In genomic region chr3:71659758-71660666, GRCh38 we compare ENCODE assay signal across 24 cellular contexts.
DNase-seq lines count a peak whose midpoint lies in the region; ATAC-seq and TF ChIP-seq lines count a peak whose summit lies in the region.
"Had no signal": no experiment of that assay in that cellular context is flagged by ENCODE, and none has a peak within 500 bp of the region (broad histone marks: within the 10 kb centered on the region; RNA-seq: fewer than 3 reads in every experiment).

No MANE protein-coding gene starts in this region.

- POLR2A ChIA-PET in CD8-positive, alpha-beta T cell (lab: Charles Lee): no interaction called here
- POLR2A ChIA-PET in CD4-positive, alpha-beta T cell (lab: Charles Lee): no interaction called here

- H3K4me3 Mint-ChIP-seq in CD8-positive, alpha-beta T cell: no peak overlapping the region
- H3K4me3 Mint-ChIP-seq in nephron progenitor cell: no peak overlapping the region
- no peak overlapping the region for H3K4me3 Mint-ChIP-seq in CD4-positive, alpha-beta T cell
- H3K4me3 Mint-ChIP-seq: activated CD4-positive, alpha-beta memory T cell treated with anti-CD3 and anti-CD28 coated beads, Interleukin-2, amount 10 ng/mL, durations not matched to agents 7 days and 5 days; activated naive CD4-positive, alpha-beta T cell treated with anti-CD3 and anti-CD28 coated beads, Interleukin-2, amount 50 U/mL, for 24 hours; B cell; T-helper 1 cell treated with Interleukin-12 subunit alpha and Interleukin-12 subunit beta and Interleukin-4 antibody, amounts not matched to agents 30 μg/mL and 1 μg/mL, for 36 hours had no signal

- H3K4me2 ChIP-seq in Loucy (ENCODE audit: low read depth, low read length, poor library complexity, severe bottlenecking): peak overlapping the region; percentile 8

- H3K4me1 Mint-ChIP-seq in CD8-positive, alpha-beta T cell (ENCODE audit: low read depth): peaks cover 31% of the 10 kb centered on the region
- H3K4me1 Mint-ChIP-seq in nephron progenitor cell: peaks cover 22% of the 10 kb centered on the region
- H3K4me1 Mint-ChIP-seq in CD4-positive, alpha-beta T cell (ENCODE audit: low read depth): peaks cover 48% of the 10 kb centered on the region
- H3K4me1 Mint-ChIP-seq: B cell had no signal

- TF ChIP-seq EP300 in esophagus muscularis mucosa (IDR thresholded peaks at IDR 0.05): no peak

- no peak overlapping the region for H2AFZ ChIP-seq in Loucy (ENCODE audit: low read length)

- intact Hi-C loops in CD8-positive, alpha-beta T cell (cut with DNase I, micrococcal nuclease): loop anchor here in 1 of 2 experiments (10.0 kb wide), 1 partner anchor 1105 kb away; no protein-coding TSS in a partner anchor
- intact Hi-C loops in esophagus muscularis mucosa (cut with DNase I): loop anchor here (10.0 kb wide), 1 partner anchor 1125 kb away; no protein-coding TSS in a partner anchor
- intact Hi-C loops in right lobe of liver (cut with DNase I): loop anchor here in 1 of 2 donors (10.0 kb wide), 1 partner anchor 1125 kb away; no protein-coding TSS in a partner anchor
- intact Hi-C loops in CD4-positive, alpha-beta T cell (cut with DNase I, micrococcal nuclease): no loop called here

- H3F3A ChIP-seq in Loucy (ENCODE audit: low read depth): no peaks in the 10 kb centered on the region

- TF ChIP-seq POLR2A in esophagus muscularis mucosa (IDR thresholded peaks at IDR 0.05; ENCODE audit: low read depth) (no peak), right lobe of liver (IDR thresholded peaks at IDR 0.05) (no peak)

- no peak for TF ChIP-seq CTCF in CD8-positive, alpha-beta T cell (IDR thresholded peaks at IDR 0.05)
- no peak for TF ChIP-seq CTCF in Loucy (conservative IDR thresholded peaks at IDR 0.05; ENCODE audit: low read length)
- no peak for TF ChIP-seq CTCF in esophagus muscularis mucosa (IDR thresholded peaks at IDR 0.05)
- no peak for TF ChIP-seq CTCF in right lobe of liver (IDR thresholded peaks at IDR 0.05)
- no peak for TF ChIP-seq CTCF in nephron progenitor cell (IDR thresholded peaks at IDR 0.05)
- TF ChIP-seq CTCF in CD4-positive, alpha-beta T cell (IDR thresholded peaks at IDR 0.05): no peak

- no peak for ATAC-seq in CD8-positive, alpha-beta T cell
- ATAC-seq in right lobe of liver (no peak), GM19324 (IDR thresholded peaks at IDR 0.05; ENCODE audit: low FRiP score, unreplicated experiment) (no peak)
- ATAC-seq in CD4-positive, alpha-beta T cell (ENCODE audit: poor library complexity): no peak
- ATAC-seq: K562 had no signal

- peak overlapping the region; percentile 55 for H3K27ac Mint-ChIP-seq in CD8-positive, alpha-beta T cell
- H3K27ac Mint-ChIP-seq in nephron progenitor cell: no peak overlapping the region
- no peak overlapping the region for H3K27ac Mint-ChIP-seq in CD4-positive, alpha-beta T cell
- H3K27ac Mint-ChIP-seq: activated CD4-positive, alpha-beta memory T cell treated with anti-CD3 and anti-CD28 coated beads, Interleukin-2, amount 10 ng/mL, durations not matched to agents 7 days and 5 days; activated naive CD4-positive, alpha-beta T cell treated with anti-CD3 and anti-CD28 coated beads, Interleukin-2, amount 50 U/mL, for 24 hours; B cell; T-helper 1 cell treated with Interleukin-12 subunit alpha and Interleukin-12 subunit beta and Interleukin-4 antibody, amounts not matched to agents 30 μg/mL and 1 μg/mL, for 36 hours had no signal

- H3K27me3 Mint-ChIP-seq in CD8-positive, alpha-beta T cell (ENCODE audit: low read depth): no peaks in the 10 kb centered on the region
- H3K27me3 Mint-ChIP-seq in nephron progenitor cell (ENCODE audit: low read depth, poor library complexity): peaks cover 3% of the 10 kb centered on the region
- no peaks in the 10 kb centered on the region for H3K27me3 Mint-ChIP-seq in CD4-positive, alpha-beta T cell
- H3K27me3 Mint-ChIP-seq: activated CD4-positive, alpha-beta memory T cell treated with anti-CD3 and anti-CD28 coated beads, Interleukin-2, amount 10 ng/mL, durations not matched to agents 7 days and 5 days; activated naive CD4-positive, alpha-beta T cell treated with anti-CD3 and anti-CD28 coated beads, Interleukin-2, amount 50 U/mL, for 24 hours had no signal

- H3K9me3 ChIP-seq in CD8-positive, alpha-beta T cell (ENCODE audit: low read length): no peaks in the 10 kb centered on the region
- H3K9me3 ChIP-seq in Loucy (ENCODE audit: insufficient read depth, low read depth, low read length) (no peaks in the 10 kb centered on the region), esophagus muscularis mucosa (no peaks in the 10 kb centered on the region), right lobe of liver (no peaks in the 10 kb centered on the region)
- H3K9me3 ChIP-seq in CD4-positive, alpha-beta T cell (ENCODE audit: control insufficient read depth, low read length): no peaks in the 10 kb centered on the region
- H3K9me3 ChIP-seq: esophagus squamous epithelium, testis had no signal

- no peaks in the 10 kb centered on the region for H3K9me3 Mint-ChIP-seq in CD8-positive, alpha-beta T cell
- no peaks in the 10 kb centered on the region for H3K9me3 Mint-ChIP-seq in nephron progenitor cell
- no peaks in the 10 kb centered on the region for H3K9me3 Mint-ChIP-seq in CD4-positive, alpha-beta T cell
- H3K9me3 Mint-ChIP-seq: activated CD4-positive, alpha-beta memory T cell treated with anti-CD3 and anti-CD28 coated beads, Interleukin-2, amount 10 ng/mL, durations not matched to agents 7 days and 5 days; activated naive CD4-positive, alpha-beta T cell treated with anti-CD3 and anti-CD28 coated beads, Interleukin-2, amount 50 U/mL, for 24 hours; T-helper 1 cell treated with Interleukin-12 subunit alpha and Interleukin-12 subunit beta and Interleukin-4 antibody, amounts not matched to agents 30 μg/mL and 1 μg/mL, for 36 hours had no signal

- no peak overlapping the region for H3K4me3 ChIP-seq in CD8-positive, alpha-beta T cell (ENCODE audit: low read depth, low read length)
- H3K4me3 ChIP-seq in Loucy (ENCODE audit: low read length, poor library complexity, severe bottlenecking): no peak overlapping the region
- no peak overlapping the region for H3K4me3 ChIP-seq in esophagus muscularis mucosa
- no peak overlapping the region for H3K4me3 ChIP-seq in right lobe of liver
- H3K4me3 ChIP-seq: cardiac muscle cell, esophagus squamous epithelium, K562, testis had no signal

- no peak overlapping the region for H3K27ac ChIP-seq in CD8-positive, alpha-beta T cell (ENCODE audit: low read depth, low read length)
- H3K27ac ChIP-seq in esophagus muscularis mucosa (replicated peaks in 1 of 4): peak overlapping the region; percentile 77 to 85 (median 80)
- no peak overlapping the region for H3K27ac ChIP-seq in right lobe of liver
- H3K27ac ChIP-seq in CD4-positive, alpha-beta T cell (ENCODE audit: low read depth, low read length): no peak overlapping the region
- H3K27ac ChIP-seq: cardiac muscle cell, HL-60, testis had no signal

- WGBS in esophagus muscularis mucosa: 57% methylated on average over 11 of the region's 11 CpGs
- WGBS in right lobe of liver (ENCODE audit: insufficient coverage, low coverage, low lambda C conversion rate, missing lambda C conversion rate): 79% methylated on average over 11 of the region's 11 CpGs

- H3K9me2 ChIP-seq in Loucy (replicated peaks; ENCODE audit: low read depth, low read length): no peaks in the 10 kb centered on the region

- peaks cover 20% of the 10 kb centered on the region for H3K36me3 Mint-ChIP-seq in CD8-positive, alpha-beta T cell
- no peaks in the 10 kb centered on the region for H3K36me3 Mint-ChIP-seq in nephron progenitor cell (ENCODE audit: low read depth)
- H3K36me3 Mint-ChIP-seq in CD4-positive, alpha-beta T cell (ENCODE audit: low read depth): peaks cover 19% of the 10 kb centered on the region

- DNase-seq in CD8-positive, alpha-beta T cell: no peak
- DNase-seq in esophagus muscularis mucosa (ENCODE audit: extremely low spot score) (peak; percentile 78), occipital lobe (lab: John Stamatoyannopoulos, UW) (peak; percentile 24), right lobe of liver (no peak), nephron progenitor cell (no peak)
- no peak for DNase-seq in CD4-positive, alpha-beta T cell
- DNase-seq: activated CD4-positive, alpha-beta memory T cell treated with anti-CD3 and anti-CD28 coated beads, Interleukin-2, amount 10 ng/mL, durations not matched to agents 7 days and 5 days; activated T-cell treated with anti-CD3 and anti-CD28 coated beads, Interleukin-2, amount 50 U/mL, for 48 hours; esophagus squamous epithelium; hypothalamus; midbrain; NCI-H1092; SHP77; stimulated activated CD4-positive, alpha-beta T cell treated with anti-CD3 and anti-CD28 coated beads, Interleukin-4, amount 100 ng/mL, for 4 hours; stimulated activated CD8-positive, alpha-beta memory T cell treated with anti-CD3 and anti-CD28 coated beads, Interleukin-4, amount 100 ng/mL, for 48 hours; testis had no signal

- no peaks in the 10 kb centered on the region for H3K27me3 ChIP-seq in CD8-positive, alpha-beta T cell (ENCODE audit: insufficient read depth, low read length)
- H3K27me3 ChIP-seq in Loucy (ENCODE audit: insufficient read depth, low read length, poor library complexity, severe bottlenecking) (no peaks in the 10 kb centered on the region), esophagus muscularis mucosa (no peaks in the 10 kb centered on the region), right lobe of liver (no peaks in the 10 kb centered on the region)
- H3K27me3 ChIP-seq in CD4-positive, alpha-beta T cell (ENCODE audit: control insufficient read depth, insufficient read depth, low read length): no peaks in the 10 kb centered on the region
- H3K27me3 ChIP-seq: cardiac muscle cell, esophagus squamous epithelium, testis had no signal

- no peaks in the 10 kb centered on the region for H3K36me3 ChIP-seq in CD8-positive, alpha-beta T cell (ENCODE audit: insufficient read depth, low read length)
- H3K36me3 ChIP-seq in Loucy (ENCODE audit: insufficient read depth, low read length) (no peaks in the 10 kb centered on the region), esophagus muscularis mucosa (no peaks in the 10 kb centered on the region), right lobe of liver (no peaks in the 10 kb centered on the region)
- H3K36me3 ChIP-seq: cardiac muscle cell, esophagus squamous epithelium had no signal

- peaks cover 28% of the 10 kb centered on the region for H3K4me1 ChIP-seq in CD8-positive, alpha-beta T cell (ENCODE audit: insufficient read depth, low read length)
- H3K4me1 ChIP-seq in Loucy (ENCODE audit: insufficient read depth, low read length, poor library complexity, severe bottlenecking) (peaks cover 34% of the 10 kb centered on the region), esophagus muscularis mucosa (peaks cover 16 to 48% (median 45%) of the 10 kb centered on the region in 4 donors), right lobe of liver (no peaks in the 10 kb centered on the region)
- H3K4me1 ChIP-seq: testis had no signal

- CTCF ChIA-PET in CD8-positive, alpha-beta T cell (lab: Charles Lee): interaction anchor here (0.7 to 1.3 kb wide), 2 partner anchors 21 to 69 kb away, joined by 3 to 4 read pairs; no protein-coding TSS in a partner anchor
- CTCF ChIA-PET in CD4-positive, alpha-beta T cell (lab: Charles Lee): no interaction called here

- no peak overlapping the region for H3K9ac ChIP-seq in Loucy (ENCODE audit: low read depth, low read length, poor library complexity, severe bottlenecking)

- no peaks in the 10 kb centered on the region for H4K20me1 ChIP-seq in Loucy (ENCODE audit: insufficient read depth, low read length, poor library complexity, severe bottlenecking)

- no peaks in the 10 kb centered on the region for H3K79me2 ChIP-seq in Loucy (ENCODE audit: insufficient read depth, low read length)

Comparison
In these comparisons a context has a peak if more than half of its experiments do, and no peak if none do; other contexts are left out.
1. DNase-seq: peak in esophagus muscularis mucosa (single experiment) and occipital lobe (single experiment); none in CD8-positive, alpha-beta T cell (0 of 7), right lobe of liver (0 of 3), nephron progenitor cell (single experiment) and CD4-positive, alpha-beta T cell (0 of 10).
2. H3K27ac ChIP-seq: peak in esophagus muscularis mucosa (4 of 4); none in CD8-positive, alpha-beta T cell (single experiment), right lobe of liver (0 of 3) and CD4-positive, alpha-beta T cell (single experiment).